30 cellular contexts compared by ENCODE assay signal in genomic region chr11:44125598-44125997, GRCh38.
"Had no signal": no experiment of that assay in that cellular context is flagged by ENCODE, and none has a peak within 500 bp of the region (broad histone marks: within the 10 kb centered on the region; RNA-seq: fewer than 3 reads in every experiment).

No MANE protein-coding gene starts in this region.

- H3K27me3 ChIP-seq: dorsolateral prefrontal cortex, right lobe of liver, testis had no signal

- FAIRE-seq: colon, TTC549, urothelium cell line had no signal

- ATAC-seq: left lobe of liver; mucosa of descending colon; right lobe of liver; stimulated activated naive CD8-positive, alpha-beta T cell treated with anti-CD3 and anti-CD28 coated beads, Interleukin-15, Interleukin-2, amounts not matched to agents 100 U/mL and 50 U/mL, for 24 hours had no signal

- H3K27ac ChIP-seq: dorsolateral prefrontal cortex, right lobe of liver, skin epidermis, testis, VCaP had no signal

- H3K9me3 ChIP-seq: mucosa of descending colon, right lobe of liver, testis had no signal

- H3K27ac Mint-ChIP-seq: activated naive CD4-positive, alpha-beta T cell treated with anti-CD3 and anti-CD28 coated beads, Interleukin-2, amount 10 ng/mL, durations not matched to agents 7 days and 5 days; activated T-helper 1 cell treated with anti-CD3 and anti-CD28 coated beads, Interleukin-12 subunit alpha, Interleukin-12 subunit beta, Interleukin-2, Interleukin-4 antibody, amounts not matched to agents 30 ng/mL and 10 ng/mL and 1 ng/mL, durations not matched to agents 14 hours and 24 hours and 36 hours; nephron; T-helper 1 cell treated with Interleukin-12 subunit alpha and Interleukin-12 subunit beta and Interleukin-4 antibody, amounts not matched to agents 30 μg/mL and 1 μg/mL, for 36 hours had no signal

- H3K4me3 Mint-ChIP-seq: activated naive CD4-positive, alpha-beta T cell treated with anti-CD3 and anti-CD28 coated beads, Interleukin-2, amount 10 ng/mL, durations not matched to agents 7 days and 5 days; activated T-helper 1 cell treated with anti-CD3 and anti-CD28 coated beads, Interleukin-12 subunit alpha, Interleukin-12 subunit beta, Interleukin-2, Interleukin-4 antibody, amounts not matched to agents 30 ng/mL and 10 ng/mL and 1 ng/mL, durations not matched to agents 14 hours and 24 hours and 36 hours; central memory CD8-positive, alpha-beta T cell; nephron; T-helper 1 cell treated with Interleukin-12 subunit alpha and Interleukin-12 subunit beta and Interleukin-4 antibody, amounts not matched to agents 30 μg/mL and 1 μg/mL, for 36 hours had no signal

- DNase-seq: activated CD4-positive, alpha-beta T cell treated with anti-CD3 and anti-CD28 coated beads for 48 hours; activated CD4-positive, alpha-beta T cell treated with anti-CD3 and anti-CD28 coated beads, Interleukin-2, amount 50 U/mL, for 48 hours; activated CD8-positive, alpha-beta memory T cell treated with anti-CD3 and anti-CD28 coated beads, Interleukin-2, amount 50 U/mL, for 4 hours; activated effector memory CD4-positive, alpha-beta T cell treated with anti-CD3 and anti-CD28 coated beads, Interleukin-2, amount 50 U/mL, for 16 hours; activated naive CD4-positive, alpha-beta T cell treated with anti-CD3 and anti-CD28 coated beads, Interleukin-2, amount 10 ng/mL, durations not matched to agents 7 days and 5 days; activated T-cell treated with anti-CD3 and anti-CD28 coated beads, Interleukin-2, amount 50 U/mL, for 1 hour; amniotic stem cell; dorsolateral prefrontal cortex; effector memory CD4-positive, alpha-beta T cell; erythroblast; head of caudate nucleus; mucosa of descending colon; posterior cingulate gyrus; right lobe of liver; stimulated activated CD4-positive, alpha-beta T cell treated with anti-CD3 and anti-CD28 coated beads, Interleukin-12 subunit alpha, Interleukin-12 subunit beta, amount 100 ng/mL, for 4 hours; stimulated activated CD4-positive, alpha-beta T cell treated with anti-CD3 and anti-CD28 coated beads, Interleukin-4, amount 100 ng/mL, for 1 hour; stimulated activated naive CD8-positive, alpha-beta T cell treated with anti-CD3 and anti-CD28 coated beads, Interleukin-15, Interleukin-2, amounts not matched to agents 100 U/mL and 50 U/mL, for 24 hours; SW 1271; T-helper 9 cell; testis had no signal

- H3K9me3 Mint-ChIP-seq: activated naive CD4-positive, alpha-beta T cell treated with anti-CD3 and anti-CD28 coated beads, Interleukin-2, amount 10 ng/mL, durations not matched to agents 7 days and 5 days; activated T-helper 1 cell treated with anti-CD3 and anti-CD28 coated beads, Interleukin-12 subunit alpha, Interleukin-12 subunit beta, Interleukin-2, Interleukin-4 antibody, amounts not matched to agents 30 ng/mL and 10 ng/mL and 1 ng/mL, durations not matched to agents 14 hours and 24 hours and 36 hours; central memory CD8-positive, alpha-beta T cell; nephron; T-helper 1 cell treated with Interleukin-12 subunit alpha and Interleukin-12 subunit beta and Interleukin-4 antibody, amounts not matched to agents 30 μg/mL and 1 μg/mL, for 36 hours had no signal

- H3K4me1 ChIP-seq: right lobe of liver, testis had no signal

- H3K4me3 ChIP-seq: dorsolateral prefrontal cortex, mucosa of descending colon, right lobe of liver, skin epidermis, testis had no signal

- H3K27me3 Mint-ChIP-seq: activated naive CD4-positive, alpha-beta T cell treated with anti-CD3 and anti-CD28 coated beads, Interleukin-2, amount 10 ng/mL, durations not matched to agents 7 days and 5 days; central memory CD8-positive, alpha-beta T cell had no signal

- H3K4me1 Mint-ChIP-seq: activated naive CD4-positive, alpha-beta T cell treated with anti-CD3 and anti-CD28 coated beads, Interleukin-2, amount 10 ng/mL, durations not matched to agents 7 days and 5 days had no signal
